ENCODE assay signal across 23 cellular contexts in the genomic region with DNA sequence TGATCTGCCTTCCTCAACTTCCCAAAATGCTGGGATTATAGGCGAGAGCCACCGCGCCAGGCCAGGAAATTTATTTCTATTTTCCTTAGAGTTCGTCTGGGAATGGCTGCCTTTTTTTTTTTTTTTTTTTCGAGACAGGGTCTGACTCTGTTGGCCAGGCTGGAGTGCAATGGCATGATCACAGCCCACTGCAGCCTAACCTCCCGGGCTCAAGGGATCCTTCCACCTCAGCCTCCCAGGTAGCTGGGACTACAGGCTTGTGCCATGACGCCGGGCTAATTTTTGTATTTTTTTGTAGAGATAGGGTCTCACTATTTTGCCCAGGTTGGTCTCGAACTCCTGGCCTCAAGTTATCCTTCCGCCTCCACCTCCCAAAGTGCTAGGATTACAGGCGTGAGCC. TPM values are rescaled to one million over a fixed set of nuclear protein-coding genes. Genes with fewer than 3 reads are reported as not detected.
"Had no signal": no experiment of that assay in that cellular context is flagged by ENCODE, and none has a peak within 500 bp of the region (broad histone marks: within the 10 kb centered on the region; RNA-seq: fewer than 3 reads in every experiment).

No MANE protein-coding gene starts in this region.

- H3K9me3 Mint-ChIP-seq: activated CD4-positive, alpha-beta T cell treated with anti-CD3 and anti-CD28 coated beads, Interleukin-2, amount 10 ng/mL, durations not matched to agents 24 days and 14 days; activated CD8-positive, alpha-beta T cell treated with anti-CD3 and anti-CD28 coated beads for 36 hours; activated naive CD4-positive, alpha-beta T cell treated with anti-CD3 and anti-CD28 coated beads for 36 hours; activated naive CD4-positive, alpha-beta T cell treated with anti-CD3 and anti-CD28 coated beads, Interleukin-2, amount 50 U/mL, for 72 hours had no signal

- DNase-seq: activated CD4-positive, alpha-beta T cell treated with anti-CD3 and anti-CD28 coated beads, Interleukin-2, amount 10 ng/mL, durations not matched to agents 24 days and 14 days; activated CD4-positive, alpha-beta T cell treated with anti-CD3 and anti-CD28 coated beads, Interleukin-2, amount 50 U/mL, for 4 hours; activated CD8-positive, alpha-beta T cell treated with anti-CD3 and anti-CD28 coated beads for 36 hours; activated gamma-delta T cell treated with Interleukin-2 at 50 U/mL for 16 hours; activated naive CD4-positive, alpha-beta T cell treated with anti-CD3 and anti-CD28 coated beads for 36 hours; activated T-cell treated with anti-CD3 and anti-CD28 coated beads, Interleukin-2, amount 50 U/mL, for 1 hour; body of pancreas; KG1; MG63; NCI-H1048; NCI-H1105 treated with DMSO at 0.1 percent for 48 hours; NCI-H1436; NCI-H2029; NCI-H345; NCI-H524 treated with DMSO at 0.1 percent for 48 hours; SHP77 treated with DMSO at 0.1 percent for 48 hours; T1000 had no signal

- H3K36me3 Mint-ChIP-seq: activated naive CD4-positive, alpha-beta T cell treated with anti-CD3 and anti-CD28 coated beads, Interleukin-2, amount 50 U/mL, for 72 hours had no signal

- H3K4me1 ChIP-seq: adrenal gland, breast epithelium had no signal

- H3K36me3 ChIP-seq: adrenal gland, breast epithelium, MG63, SJSA1, WERI-Rb-1 had no signal

- H3K27ac ChIP-seq: body of pancreas, breast epithelium, SJSA1, WERI-Rb-1 had no signal

- H3K4me3 Mint-ChIP-seq: activated CD4-positive, alpha-beta T cell treated with anti-CD3 and anti-CD28 coated beads, Interleukin-2, amount 10 ng/mL, durations not matched to agents 24 days and 14 days; activated CD8-positive, alpha-beta T cell treated with anti-CD3 and anti-CD28 coated beads for 36 hours had no signal

- H3K4me3 ChIP-seq: body of pancreas, SJSA1 had no signal

- H3K9me3 ChIP-seq: adrenal gland, body of pancreas, breast epithelium, MG63, SJSA1 had no signal

- H3K27ac Mint-ChIP-seq: activated CD4-positive, alpha-beta T cell treated with anti-CD3 and anti-CD28 coated beads, Interleukin-2, amount 10 ng/mL, durations not matched to agents 24 days and 14 days; activated CD8-positive, alpha-beta T cell treated with anti-CD3 and anti-CD28 coated beads for 36 hours; activated naive CD4-positive, alpha-beta T cell treated with anti-CD3 and anti-CD28 coated beads for 36 hours; activated naive CD4-positive, alpha-beta T cell treated with anti-CD3 and anti-CD28 coated beads, Interleukin-2, amount 50 U/mL, for 72 hours had no signal

- H3K27me3 ChIP-seq: body of pancreas had no signal

- H3K4me1 Mint-ChIP-seq: activated CD4-positive, alpha-beta T cell treated with anti-CD3 and anti-CD28 coated beads, Interleukin-2, amount 10 ng/mL, durations not matched to agents 24 days and 14 days had no signal

RNA-seq across cellular contexts. Expression of a gene that starts 0.9 kb away (rescaled TPM):
- total RNA-seq: RPMI7951, SJSA1 had no signal
